ENCODE assay signal across 1 cellular context in the genomic region with DNA sequence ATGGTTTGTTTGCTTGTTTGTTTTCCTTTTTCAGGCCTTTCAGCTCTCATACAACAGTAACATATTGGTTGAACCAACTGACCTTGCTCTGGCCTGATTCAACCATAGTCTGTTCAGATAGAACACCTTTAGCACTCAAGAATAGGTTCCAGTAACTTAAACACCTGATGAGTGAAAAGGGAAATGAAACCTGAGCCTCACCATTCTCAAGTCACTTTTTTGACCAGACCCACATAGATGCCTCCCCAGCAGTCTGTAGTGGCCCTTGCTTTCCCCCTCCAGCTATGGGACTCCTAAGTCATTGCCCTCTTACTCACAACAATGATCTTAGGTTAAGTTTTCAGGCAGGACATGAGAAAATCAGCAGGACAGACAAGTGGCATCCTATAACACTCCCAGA.
TF ChIP-seq lines count a peak whose summit lies in the region.

No MANE protein-coding gene starts in this region.

TF ChIP-seq in HepG2, 621 proteins besides CTCF, POLR2A, EP300 and RAD21 (continued from another document):
- TF ChIP-seq ZNF142 (CRISPR knock-in tag; IDR thresholded peaks at IDR 0.05) (no peak), SYNCRIP (IDR thresholded peaks at IDR 0.05; ENCODE audit: insufficient read depth, low read depth, low read length) (no peak), ZNF253 (CRISPR knock-in tag; IDR thresholded peaks at IDR 0.05; ENCODE audit: borderline replicate concordance) (no peak), GTF2F1 (IDR thresholded peaks at IDR 0.05; ENCODE audit: low read length) (no peak)
